8 cellular contexts compared by ENCODE assay signal in the genomic region with DNA sequence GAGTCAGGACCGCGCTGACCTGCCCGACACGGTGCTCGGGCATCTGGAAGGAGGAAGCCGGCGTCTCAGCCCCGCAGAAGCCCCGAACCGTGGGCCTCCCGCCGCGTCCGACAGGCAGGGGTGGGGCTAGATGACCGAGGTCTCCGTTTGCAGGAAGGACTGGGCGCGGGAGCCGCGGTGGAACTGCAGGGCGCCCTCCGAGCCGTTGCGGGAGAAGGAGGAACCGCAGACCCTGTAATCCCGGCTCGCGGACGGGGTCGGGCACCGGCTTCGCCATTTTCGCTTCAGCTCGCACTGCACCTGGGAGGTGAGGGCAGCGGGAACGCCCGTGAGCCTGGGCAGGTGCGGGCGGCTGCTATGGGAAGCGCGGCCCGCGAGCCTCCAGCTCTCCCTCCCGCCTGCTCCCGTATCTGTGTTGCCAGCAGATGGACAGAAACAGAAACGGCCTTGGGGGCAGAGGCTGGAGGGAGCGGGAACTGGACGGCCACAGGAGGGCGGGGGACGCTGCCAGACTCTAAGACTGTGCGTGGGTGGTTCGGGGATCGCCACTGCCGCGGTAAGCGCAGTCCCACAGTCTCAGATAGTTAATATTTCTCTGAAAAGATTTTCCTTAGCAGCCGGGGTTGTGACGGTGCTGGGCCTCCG.
DNase-seq lines count a peak whose midpoint lies in the region; ATAC-seq and TF ChIP-seq lines count a peak whose summit lies in the region.

No MANE protein-coding gene starts in this region.

- peaks cover 20% of the 10 kb centered on the region for H3K4me1 Mint-ChIP-seq in osteocyte (ENCODE audit: unreplicated experiment)

- no peaks in the 10 kb centered on the region for H3K9me3 Mint-ChIP-seq in osteocyte (ENCODE audit: unreplicated experiment)

- peaks cover 26% of the 10 kb centered on the region for H3K27me3 Mint-ChIP-seq in osteocyte (ENCODE audit: unreplicated experiment)

- no peak overlapping the region for H3K27ac Mint-ChIP-seq in osteocyte (ENCODE audit: unreplicated experiment)

- TF ChIP-seq CTCF in osteocyte (IDR thresholded peaks at IDR 0.05) = peak; percentile 40

- no peaks in the 10 kb centered on the region for H3K36me3 Mint-ChIP-seq in osteocyte (ENCODE audit: unreplicated experiment)

- DNase-seq in DMS153 treated with DMSO at 0.1 percent for 48 hours (lab: John Stamatoyannopoulos, UW; ENCODE audit: unreplicated experiment) (peak; percentile 17), MV-4-11 (lab: John Stamatoyannopoulos, UW) (peak; percentile 40), Right ventricle myocardium superior (peak; percentile 72), osteocyte (ENCODE audit: extremely low spot score, unreplicated experiment) (peak; percentile 84)
- peak; percentile 30 to 36 for DNase-seq in activated T-cell treated with anti-CD3 and anti-CD28 coated beads, Interleukin-2, amount 50 U/mL, for 48 hours
- DNase-seq in activated CD4-positive, CD25-positive, alpha-beta regulatory T cell (lab: John Stamatoyannopoulos, UW) = no peak

- ATAC-seq in Right ventricle myocardium superior (ENCODE audit: poor library complexity) (peak; percentile 76), HG03432 (IDR thresholded peaks at IDR 0.05; ENCODE audit: unreplicated experiment) (no peak), HG02642 (IDR thresholded peaks at IDR 0.05; ENCODE audit: poor library complexity, unreplicated experiment) (no peak)

- peak overlapping the region; percentile 60 for H3K4me3 Mint-ChIP-seq in osteocyte (ENCODE audit: unreplicated experiment)

- intact Hi-C loops in Right ventricle myocardium superior (cut with DNase I) = no loop called here

Comparison
In these comparisons a context has a peak if more than half of its experiments do, and no peak if none do; other contexts are left out.
1. DNase-seq: peak in DMS153 treated with DMSO at 0.1 percent for 48 hours (single experiment), MV-4-11 (single experiment), activated T-cell treated with anti-CD3 and anti-CD28 coated beads, Interleukin-2, amount 50 U/mL, for 48 hours (2 of 2), Right ventricle myocardium superior (single experiment) and osteocyte (single experiment); none in activated CD4-positive, CD25-positive, alpha-beta regulatory T cell (0 of 4).